8 cellular contexts compared by ENCODE assay signal in genomic region chr17:29292071-29292991, GRCh38. TPM values are rescaled to one million over a fixed set of nuclear protein-coding genes. Genes with fewer than 3 reads are reported as not detected.
DNase-seq lines count a peak whose midpoint lies in the region; ATAC-seq lines count a peak whose summit lies in the region.

No MANE protein-coding gene starts in this region.

- H3K36me3 Mint-ChIP-seq in activated T-cell treated with anti-CD3 and anti-CD28 coated beads, Interleukin-2, amount 50 U/mL, for 4 hours (ENCODE audit: insufficient read depth): peaks cover 27% of the 10 kb centered on the region

- peak overlapping the region; percentile 78 to 97 for H3K4me3 ChIP-seq in muscle layer of duodenum (ENCODE audit: low read depth in 1 of 2, low read length in 2 of 2)

- DNase-seq in ACHN (peak; percentile 65), NCI-H69 (lab: John Stamatoyannopoulos, UW) (peak; percentile 87)
- DNase-seq in activated T-cell treated with anti-CD3 and anti-CD28 coated beads, Interleukin-2, amount 50 U/mL, for 4 hours: peak; percentile 49
- DNase-seq in stimulated activated CD8-positive, alpha-beta memory T cell treated with anti-CD3 and anti-CD28 coated beads, Interleukin-7, amount 100 ng/mL, for 1 hour (ENCODE audit: low read depth in 2 of 2): peak; percentile 22 to 32

- H3K4me1 Mint-ChIP-seq in activated T-cell treated with anti-CD3 and anti-CD28 coated beads, Interleukin-2, amount 50 U/mL, for 4 hours (ENCODE audit: low read depth): peaks cover 46% of the 10 kb centered on the region

- ATAC-seq in GM19467 (IDR thresholded peaks at IDR 0.05; ENCODE audit: unreplicated experiment): peak; percentile 4
- peak; percentile 1 to 2 for ATAC-seq in activated T-cell treated with anti-CD3 and anti-CD28 coated beads, Interleukin-2, amount 50 U/mL, for 4 hours
- peak; percentile 15 for ATAC-seq in esophagus mucosa
- ATAC-seq in HG03095 (IDR thresholded peaks at IDR 0.05; ENCODE audit: unreplicated experiment): no peak

- peak overlapping the region; percentile 100 for H3K4me3 Mint-ChIP-seq in activated T-cell treated with anti-CD3 and anti-CD28 coated beads, Interleukin-2, amount 50 U/mL, for 4 hours

- no peaks in the 10 kb centered on the region for H3K27me3 Mint-ChIP-seq in activated T-cell treated with anti-CD3 and anti-CD28 coated beads, Interleukin-2, amount 50 U/mL, for 4 hours (ENCODE audit: low read depth)

- H3K27ac ChIP-seq in muscle layer of duodenum (ENCODE audit: low read length): peak overlapping the region; percentile 99

- H3K9me3 ChIP-seq in muscle layer of duodenum (ENCODE audit: control insufficient read depth in 1 of 2, low read length in 2 of 2): no peaks in the 10 kb centered on the region

- H3K9me3 Mint-ChIP-seq in activated T-cell treated with anti-CD3 and anti-CD28 coated beads, Interleukin-2, amount 50 U/mL, for 4 hours: no peaks in the 10 kb centered on the region

- in situ Hi-C loops in ACHN (cut with HindIII; ENCODE audit: low pct_ligation_motif_present, low pct_unique_long_range_greater_than_20kb, low sequenced_read_pairs): no loop called here

- H3K27me3 ChIP-seq in muscle layer of duodenum (ENCODE audit: low read depth, low read length): no peaks in the 10 kb centered on the region

- H3K36me3 ChIP-seq in muscle layer of duodenum (ENCODE audit: control insufficient read depth in 1 of 2, insufficient read depth in 2 of 2, low read length in 2 of 2): peaks cover 4 to 19% of the 10 kb centered on the region in 2 donors

- H3K4me1 ChIP-seq in muscle layer of duodenum (ENCODE audit: control insufficient read depth in 1 of 2, insufficient read depth in 2 of 2, low read length in 2 of 2): peaks cover 5 to 41% of the 10 kb centered on the region in 2 donors

RNA-seq across cellular contexts. Expression of gene NUFIP2, which starts 1.6 kb away (rescaled TPM):
- 10 to 100 TPM; 59.6 to 63.4 (median 60.9) TPM for total RNA-seq in activated T-cell treated with anti-CD3 and anti-CD28 coated beads, Interleukin-2, amount 50 U/mL, for 4 hours
- total RNA-seq in esophagus mucosa: 35.0 TPM

RNA-seq across cellular contexts. Expression of gene CRYBA1, which starts 45.7 kb away (rescaled TPM):
- total RNA-seq in activated T-cell treated with anti-CD3 and anti-CD28 coated beads, Interleukin-2, amount 50 U/mL, for 4 hours: not detected
- not detected for total RNA-seq in esophagus mucosa

Comparison
In these comparisons a context has a peak if more than half of its experiments do, and no peak if none do; other contexts are left out.
1. DNase-seq: peak in every context shown above with its lines; median percentile 87 in NCI-H69; 65 in ACHN; 49 in activated T-cell treated with anti-CD3 and anti-CD28 coated beads, Interleukin-2, amount 50 U/mL, for 4 hours; 27 in stimulated activated CD8-positive, alpha-beta memory T cell treated with anti-CD3 and anti-CD28 coated beads, Interleukin-7, amount 100 ng/mL, for 1 hour.